ENCODE assay signal across 24 cellular contexts in genomic region chr6:157996918-157997702, GRCh38. TPM values are rescaled to one million over a fixed set of nuclear protein-coding genes. Genes with fewer than 3 reads are reported as not detected.
A peak's percentile ranks its signal among the peaks of the same experiment; 100 is the strongest.
DNase-seq lines count a peak whose midpoint lies in the region; ATAC-seq and TF ChIP-seq lines count a peak whose summit lies in the region.
"Had no signal": no experiment of that assay in that cellular context is flagged by ENCODE, and none has a peak within 500 bp of the region (broad histone marks: within the 10 kb centered on the region; RNA-seq: fewer than 3 reads in every experiment).

No MANE protein-coding gene starts in this region.

- whole genome bisulfite sequencing in spleen, 5 donors: 86 to 94% (median 92%) methylated on average over 15 of the region's 15 CpGs

- H2AFZ ChIP-seq in GM23338: no peak overlapping the region

- DNase-seq in GM23338 (ENCODE audit: low spot score) (no peak), Panc1 (ENCODE audit: low read depth, low spot score) (no peak), caudate nucleus (lab: John Stamatoyannopoulos, UW) (no peak), spleen (peak; percentile 9), NOMO-1 treated with dmso at 0.1 percent for 144 hours (lab: John Stamatoyannopoulos, UW; ENCODE audit: unreplicated experiment) (no peak)
- DNase-seq: activated T-cell treated with anti-CD3 and anti-CD28 coated beads, Interleukin-2, amount 50 U/mL, for 24 hours; BE2C; central memory CD4-positive, alpha-beta T cell; esophagus squamous epithelium; foreskin keratinocyte; heart left ventricle; Karpas-422; naive B cell; NCI-H1417 treated with DMSO at 0.1 percent for 48 hours; NCI-H2029 treated with DMSO at 0.1 percent for 48 hours; NCI-H2227 treated with DMSO at 0.1 percent for 48 hours; NCI-H526 treated with DMSO at 0.1 percent for 48 hours; occipital lobe; stimulated activated naive CD4-positive, alpha-beta T cell; T-helper 9 cell had no signal

- no peak for ATAC-seq in GM23338
- ATAC-seq in Panc1: no peak
- ATAC-seq in GM18870 (IDR thresholded peaks at IDR 0.05; ENCODE audit: unreplicated experiment): no peak
- no peak for ATAC-seq in GM19467 (IDR thresholded peaks at IDR 0.05; ENCODE audit: unreplicated experiment)
- ATAC-seq: foreskin keratinocyte, heart left ventricle had no signal

- no peak overlapping the region for H3K4me3 ChIP-seq in GM23338
- no peak overlapping the region for H3K4me3 ChIP-seq in Panc1 (ENCODE audit: low read depth in 2 of 2, low read length in 2 of 2)
- H3K4me3 ChIP-seq in spleen: no peak overlapping the region
- H3K4me3 ChIP-seq: esophagus squamous epithelium, heart left ventricle, Peyer's patch had no signal

- peaks cover 2% of the 10 kb centered on the region; the same call in 2 of the 3 replicates for H3K9me3 Mint-ChIP-seq in GM23338
- H3K9me3 Mint-ChIP-seq: activated T-cell treated with anti-CD3 and anti-CD28 coated beads, Interleukin-2, amount 50 U/mL, for 24 hours had no signal

- H3K36me3 ChIP-seq in GM23338 (ENCODE audit: insufficient read depth) (no peaks in the 10 kb centered on the region), Panc1 (ENCODE audit: control insufficient read depth, insufficient read depth, low read length) (0 out of 2 replicates have a peak, but pooled peaks cover 2% of the 10 kb centered on the region), spleen (peaks cover 0 to 7% (median 0%) of the 10 kb centered on the region in 6 donors)
- H3K36me3 ChIP-seq: BE2C, esophagus squamous epithelium, heart left ventricle, Peyer's patch had no signal

- H3K36me3 Mint-ChIP-seq in GM23338 (ENCODE audit: low read depth): peaks cover 5% of the 10 kb centered on the region

- TF ChIP-seq CTCF in GM23338 (conservative IDR thresholded peaks at IDR 0.05; ENCODE audit: low read depth in 2 of 2) (no peak), Panc1 (IDR thresholded peaks at IDR 0.05) (no peak), spleen (IDR thresholded peaks at IDR 0.05 in 8 of 11, conservative IDR thresholded peaks at IDR 0.05 in 3 of 11) (no peak)

- no peaks in the 10 kb centered on the region for H3K9me2 ChIP-seq in GM23338 (ENCODE audit: insufficient read depth)

- H3K27ac Mint-ChIP-seq in GM23338: 0 out of 2 replicates have a peak overlapping the region, but pooled peaks have one; percentile 20
- H3K27ac Mint-ChIP-seq: activated T-cell treated with anti-CD3 and anti-CD28 coated beads, Interleukin-2, amount 50 U/mL, for 24 hours; mesothelial cell of epicardium had no signal

- POLR2A ChIA-PET in Panc1 (lab: Charles Lee): no interaction called here

- no peaks in the 10 kb centered on the region for H3K27me3 ChIP-seq in GM23338 (ENCODE audit: insufficient read depth)
- no peaks in the 10 kb centered on the region for H3K27me3 ChIP-seq in Panc1 (ENCODE audit: control insufficient read depth, insufficient read depth, low read length)
- no peaks in the 10 kb centered on the region for H3K27me3 ChIP-seq in spleen (replicated peaks in 1 of 7)
- H3K27me3 ChIP-seq: BE2C, esophagus squamous epithelium, foreskin keratinocyte, heart left ventricle, Peyer's patch had no signal

- H3K27me3 Mint-ChIP-seq in GM23338 (ENCODE audit: insufficient read depth, low read depth, poor library complexity): peaks cover 8% of the 10 kb centered on the region
- H3K27me3 Mint-ChIP-seq: activated T-cell treated with anti-CD3 and anti-CD28 coated beads, Interleukin-2, amount 50 U/mL, for 24 hours; naive B cell had no signal

- intact Hi-C loops in Panc1 (cut with micrococcal nuclease; ENCODE audit: unreplicated experiment) (no loop called here), spleen (cut with DNase I; ENCODE audit: low total_unique reads) (no loop called here)

- H3F3A ChIP-seq in GM23338 (replicated peaks; ENCODE audit: low read depth): no peaks in the 10 kb centered on the region

- H3K4me2 ChIP-seq in GM23338: no peak overlapping the region

- peaks cover 51% of the 10 kb centered on the region for H3K4me1 Mint-ChIP-seq in GM23338

- H3K9me3 ChIP-seq in Panc1 (ENCODE audit: control insufficient read depth, insufficient read depth, low read depth, low read length) (no peaks in the 10 kb centered on the region), spleen (no peaks in the 10 kb centered on the region)
- H3K9me3 ChIP-seq: BE2C, esophagus squamous epithelium, heart left ventricle, Peyer's patch had no signal

- no peaks in the 10 kb centered on the region for H4K20me1 ChIP-seq in GM23338 (replicated peaks; ENCODE audit: insufficient read depth)

- no peak overlapping the region for H3K4me3 Mint-ChIP-seq in GM23338
- H3K4me3 Mint-ChIP-seq: activated T-cell treated with anti-CD3 and anti-CD28 coated beads, Interleukin-2, amount 50 U/mL, for 24 hours; mesothelial cell of epicardium; naive B cell had no signal

- H3K4me1 ChIP-seq in GM23338 (ENCODE audit: insufficient read depth) (peaks cover 13% of the 10 kb centered on the region), Panc1 (ENCODE audit: control insufficient read depth, insufficient read depth, low read length) (peaks cover 68% of the 10 kb centered on the region), spleen (peaks cover 0 to 11% (median 2%) of the 10 kb centered on the region in 6 donors)

- 0 out of 2 replicates have a peak overlapping the region, but pooled peaks have one; percentile 47 for H3K27ac ChIP-seq in GM23338 (ENCODE audit: low read depth)
- peak overlapping the region; percentile 35; the same call in 1 of the 2 replicates for H3K27ac ChIP-seq in Panc1 (ENCODE audit: low read length)
- peak overlapping the region; percentile 97 for H3K27ac ChIP-seq in caudate nucleus (ENCODE audit: low read depth, low read length)
- no peak overlapping the region for H3K27ac ChIP-seq in spleen
- H3K27ac ChIP-seq: esophagus squamous epithelium, foreskin keratinocyte, heart left ventricle, Peyer's patch had no signal

- no TSS peak for BruUV-seq in Panc1 (replicated peaks; lab: Mats Ljungman, UMichigan)

- in situ Hi-C loops in Panc1 (cut with HindIII; ENCODE audit: low pct_unique_long_range_greater_than_20kb, low sequenced_read_pairs): no loop called here

- CTCF ChIA-PET in Panc1 (lab: Charles Lee): no interaction called here

- peaks cover 27% of the 10 kb centered on the region for H3K79me2 ChIP-seq in GM23338 (replicated peaks; ENCODE audit: insufficient read depth)

- no peak for TF ChIP-seq POLR2A in spleen (IDR thresholded peaks at IDR 0.05)

RNA-seq across cellular contexts. Expression of gene SYNJ2, which starts 15.4 kb away (rescaled TPM):
- total RNA-seq in GM23338 (2014; rRNA removed; shearing (Covaris generic)): 5.6 and 8.4 TPM in 2 replicates
- 2.5 and 2.8 TPM in 2 replicates for polyA plus RNA-seq in GM23338 (2016; fragmentation: Nextera tagmentation; extraction: Ambion mirVana)
- total RNA-seq in Panc1 (2021; ENCODE audit: unreplicated experiment): 70.0 TPM
- 38.7 TPM for polyA plus RNA-seq in Panc1 (2012; ENCODE audit: insufficient read length)
- total RNA-seq in spleen: 10 to 100 TPM in 5 of 7 donors, 1 to 10 TPM in 2; 6.7 to 34.0 (median 11.9) TPM
- polyA plus RNA-seq in spleen: 1 to 10 TPM; 2.4 to 2.8 (median 2.6) TPM

Comparison
In these comparisons a context has a peak if more than half of its experiments do, and no peak if none do; other contexts are left out.
1. H3K27ac ChIP-seq: peak in GM23338 (single experiment), Panc1 (single experiment) and caudate nucleus (single experiment); none in spleen (0 of 8).